In genomic region chr3:119240101-119240581, GRCh38 we compare ENCODE assay signal across 1 cellular context.
A peak's percentile ranks its signal among the peaks of the same experiment; 100 is the strongest.
TF ChIP-seq lines count a peak whose summit lies in the region.

No MANE protein-coding gene starts in this region.

TF ChIP-seq in SK-N-SH, 30 proteins besides CTCF, POLR2A, EP300 and RAD21 (continued from another document):
- TF ChIP-seq USF1 (IDR thresholded peaks at IDR 0.05; ENCODE audit: borderline replicate concordance, low read depth) (peak; percentile 52; the same call in 1 of the 2 replicates), ELF1 (IDR thresholded peaks at IDR 0.05) (no peak)
- TF ChIP-seq, protein P1, sequence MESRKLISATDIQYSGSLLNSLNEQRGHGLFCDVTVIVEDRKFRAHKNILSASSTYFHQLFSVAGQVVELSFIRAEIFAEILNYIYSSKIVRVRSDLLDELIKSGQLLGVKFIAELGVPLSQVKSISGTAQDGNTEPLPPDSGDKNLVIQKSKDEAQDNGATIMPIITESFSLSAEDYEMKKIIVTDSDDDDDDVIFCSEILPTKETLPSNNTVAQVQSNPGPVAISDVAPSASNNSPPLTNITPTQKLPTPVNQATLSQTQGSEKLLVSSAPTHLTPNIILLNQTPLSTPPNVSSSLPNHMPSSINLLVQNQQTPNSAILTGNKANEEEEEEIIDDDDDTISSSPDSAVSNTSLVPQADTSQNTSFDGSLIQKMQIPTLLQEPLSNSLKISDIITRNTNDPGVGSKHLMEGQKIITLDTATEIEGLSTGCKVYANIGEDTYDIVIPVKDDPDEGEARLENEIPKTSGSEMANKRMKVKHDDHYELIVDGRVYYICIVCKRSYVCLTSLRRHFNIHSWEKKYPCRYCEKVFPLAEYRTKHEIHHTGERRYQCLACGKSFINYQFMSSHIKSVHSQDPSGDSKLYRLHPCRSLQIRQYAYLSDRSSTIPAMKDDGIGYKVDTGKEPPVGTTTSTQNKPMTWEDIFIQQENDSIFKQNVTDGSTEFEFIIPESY (IDR thresholded peaks at IDR 0.05; ENCODE audit: borderline replicate concordance, low read depth): no peak
